In the genomic region with DNA sequence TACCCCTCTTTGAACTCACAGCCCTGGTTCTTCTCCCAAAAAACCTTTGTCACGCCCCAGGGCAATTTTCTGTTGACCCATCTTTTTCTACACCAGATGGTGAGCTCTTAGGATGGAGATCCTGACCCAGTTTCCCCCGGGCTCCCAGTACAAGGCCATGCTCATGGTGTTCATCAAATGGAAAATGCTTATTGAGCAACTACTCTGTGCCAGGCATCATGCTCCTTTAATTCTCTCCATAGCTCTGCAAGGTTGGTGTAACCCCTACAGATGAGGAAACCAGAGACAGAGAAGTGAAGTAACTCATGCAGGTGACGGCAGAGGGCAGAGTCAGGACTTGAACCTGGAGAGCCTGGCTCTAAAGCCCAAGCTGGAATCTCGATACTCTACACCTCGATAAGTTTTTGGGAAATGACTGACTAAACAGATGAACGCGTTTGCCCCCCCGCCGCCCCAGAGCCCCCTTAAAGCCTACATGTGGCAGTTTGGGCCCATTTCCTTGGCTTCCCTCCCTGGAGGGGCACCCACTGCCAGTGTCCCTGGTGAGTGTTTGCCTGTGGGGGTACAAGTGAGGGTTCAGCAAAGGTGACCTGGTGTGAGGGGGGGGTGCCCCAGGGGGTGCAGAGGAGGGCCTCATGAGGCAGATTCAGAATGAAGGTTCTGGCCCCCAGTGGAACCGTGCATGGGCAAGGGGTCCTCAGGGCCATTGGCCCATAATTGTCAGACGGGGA, we compare ENCODE assay signal across 1 cellular context.
TF ChIP-seq lines count a peak whose summit lies in the region.

No MANE protein-coding gene starts in this region.

TF ChIP-seq in IMR-90, 13 proteins besides CTCF, POLR2A, EP300 and RAD21:
- no peak for TF ChIP-seq RCOR1 (IDR thresholded peaks at IDR 0.05; ENCODE audit: insufficient replicate concordance, low read length)
- TF ChIP-seq SMC3 (IDR thresholded peaks at IDR 0.05; ENCODE audit: low read depth, low read length) = no peak
- TF ChIP-seq NFE2L2 (IDR thresholded peaks at IDR 0.05; ENCODE audit: low read depth, low read length) = no peak
- no peak for TF ChIP-seq CEBPB (IDR thresholded peaks at IDR 0.05; ENCODE audit: low read depth, low read length)
- no peak for TF ChIP-seq MXI1 (IDR thresholded peaks at IDR 0.05; ENCODE audit: borderline replicate concordance, low read depth, low read length)
